Comparison of ENCODE assay signal across 15 cellular contexts in genomic region chr2:237097911-237098702, GRCh38. TPM values are rescaled to one million over a fixed set of nuclear protein-coding genes. Genes with fewer than 3 reads are reported as not detected.
DNase-seq lines count a peak whose midpoint lies in the region; ATAC-seq, FAIRE-seq and TF ChIP-seq lines count a peak whose summit lies in the region.
"Had no signal": no experiment of that assay in that cellular context is flagged by ENCODE, and none has a peak within 500 bp of the region (broad histone marks: within the 10 kb centered on the region; RNA-seq: fewer than 3 reads in every experiment).

No MANE protein-coding gene starts in this region.

- dilution Hi-C loops in endothelial cell of umbilical vein (cut with MboI; ENCODE audit: extremely low pct_ligation_motif_present, low sequenced_read_pairs), result no loop called here

- H3K9me3 ChIP-seq in Caco-2, result no peaks in the 10 kb centered on the region
- H3K9me3 ChIP-seq in MG63, result no peaks in the 10 kb centered on the region; the same call in 1 of the 2 replicates
- H3K9me3 ChIP-seq in endothelial cell of umbilical vein (replicated peaks; ENCODE audit: control insufficient read depth, insufficient read depth, low read length), result no peaks in the 10 kb centered on the region
- H3K9me3 ChIP-seq: thyroid gland had no signal

- H3K27me3 Mint-ChIP-seq in Caco-2 (ENCODE audit: insufficient read depth, unreplicated experiment) (no peaks in the 10 kb centered on the region), osteocyte (ENCODE audit: unreplicated experiment) (no peaks in the 10 kb centered on the region), natural killer cell (ENCODE audit: low read depth in 2 of 2) (no peaks in the 10 kb centered on the region)
- H3K27me3 Mint-ChIP-seq: activated CD8-positive, alpha-beta memory T cell treated with anti-CD3 and anti-CD28 coated beads, Interleukin-2, amount 10 ng/mL, durations not matched to agents 7 days and 5 days; natural killer cell treated with Interleukin-12 subunit alpha and Interleukin-12 subunit beta and Interleukin-15 and Interleukin-18, amount 100 ng/mL, for 72 hours had no signal

- H3K9me1 ChIP-seq in endothelial cell of umbilical vein (replicated peaks; ENCODE audit: control insufficient read depth, extremely low read depth, insufficient read depth, low read length), result no peaks in the 10 kb centered on the region

- intact Hi-C loops in Caco-2 (cut with micrococcal nuclease; ENCODE audit: unreplicated experiment), result no loop called here
- intact Hi-C loops in endothelial cell of umbilical vein (cut with micrococcal nuclease), result loop anchor here (2.0 to 10.0 kb wide), 2 partner anchors 577 to 647 kb away; no protein-coding TSS in a partner anchor
- intact Hi-C loops in natural killer cell (cut with micrococcal nuclease), result no loop called here

- H3K27me3 ChIP-seq in Caco-2 (replicated peaks; ENCODE audit: control insufficient read depth, insufficient read depth, low read length) (no peaks in the 10 kb centered on the region), MG63 (no peaks in the 10 kb centered on the region), endothelial cell of umbilical vein (ENCODE audit: control insufficient read depth in 2 of 2, insufficient read depth in 2 of 2, low read length in 2 of 2) (no peaks in the 10 kb centered on the region)
- H3K27me3 ChIP-seq: thyroid gland had no signal

- H3K27ac Mint-ChIP-seq in Caco-2 (ENCODE audit: unreplicated experiment), result no peak overlapping the region
- H3K27ac Mint-ChIP-seq in osteocyte (ENCODE audit: unreplicated experiment), result peak overlapping the region; percentile 92
- no peak overlapping the region for H3K27ac Mint-ChIP-seq in natural killer cell
- H3K27ac Mint-ChIP-seq: activated CD8-positive, alpha-beta memory T cell treated with anti-CD3 and anti-CD28 coated beads, Interleukin-2, amount 10 ng/mL, durations not matched to agents 7 days and 5 days; natural killer cell treated with Interleukin-12 subunit alpha and Interleukin-12 subunit beta and Interleukin-15 and Interleukin-18, amount 100 ng/mL, for 72 hours had no signal

- FAIRE-seq in endothelial cell of umbilical vein (lab: Jason Lieb, UNC), result peak; percentile 87

- H3K36me3 Mint-ChIP-seq in Caco-2 (ENCODE audit: insufficient read depth, unreplicated experiment) (peaks cover 28% of the 10 kb centered on the region), osteocyte (ENCODE audit: unreplicated experiment) (peaks cover 65% of the 10 kb centered on the region), natural killer cell (peaks cover 21% of the 10 kb centered on the region)

- CTCF ChIA-PET in Caco-2 (lab: Charles Lee) (no interaction called here), endothelial cell of umbilical vein (lab: Charles Lee) (interaction anchor here (0.8 to 4.0 kb wide), 4 partner anchors 23 to 475 kb away, joined by 3 to 40 read pairs (median 5); no protein-coding TSS in a partner anchor)

- no peaks in the 10 kb centered on the region for H3K36me3 ChIP-seq in Caco-2 (ENCODE audit: control insufficient read depth, insufficient read depth, low read length)
- H3K36me3 ChIP-seq in MG63, result peaks cover 83% of the 10 kb centered on the region
- H3K36me3 ChIP-seq in endothelial cell of umbilical vein (ENCODE audit: control insufficient read depth in 2 of 2, extremely low read depth in 1 of 2, insufficient read depth in 2 of 2, low read length in 2 of 2), result peaks cover 9 to 11% of the 10 kb centered on the region in 2 experiments

- H3K9ac ChIP-seq in endothelial cell of umbilical vein (replicated peaks; ENCODE audit: extremely low read depth, insufficient read depth, low read length), result peak overlapping the region; percentile 50

- no peak overlapping the region for H2AFZ ChIP-seq in endothelial cell of umbilical vein (ENCODE audit: low read depth, low read length)

- H3K4me3 Mint-ChIP-seq in Caco-2 (ENCODE audit: unreplicated experiment), result no peak overlapping the region
- H3K4me3 Mint-ChIP-seq in osteocyte (ENCODE audit: unreplicated experiment), result no peak overlapping the region
- H3K4me3 Mint-ChIP-seq in natural killer cell, result no peak overlapping the region
- H3K4me3 Mint-ChIP-seq: activated CD8-positive, alpha-beta memory T cell treated with anti-CD3 and anti-CD28 coated beads, Interleukin-2, amount 10 ng/mL, durations not matched to agents 7 days and 5 days; natural killer cell treated with Interleukin-12 subunit alpha and Interleukin-12 subunit beta and Interleukin-15 and Interleukin-18, amount 100 ng/mL, for 72 hours had no signal

- H3K9me3 Mint-ChIP-seq in Caco-2 (ENCODE audit: unreplicated experiment), result no peaks in the 10 kb centered on the region
- H3K9me3 Mint-ChIP-seq in osteocyte (ENCODE audit: unreplicated experiment), result peaks cover 11% of the 10 kb centered on the region
- H3K9me3 Mint-ChIP-seq in natural killer cell, result no peaks in the 10 kb centered on the region
- H3K9me3 Mint-ChIP-seq: natural killer cell treated with Interleukin-12 subunit alpha and Interleukin-12 subunit beta and Interleukin-15 and Interleukin-18, amount 100 ng/mL, for 72 hours had no signal

- H3K4me1 ChIP-seq in Caco-2 (no peaks in the 10 kb centered on the region), endothelial cell of umbilical vein (ENCODE audit: control insufficient read depth, extremely low read depth, insufficient read depth, low read length) (peaks cover 50% of the 10 kb centered on the region)
- H3K4me1 ChIP-seq: thyroid gland had no signal

- peak overlapping the region; percentile 65 for H3K4me2 ChIP-seq in endothelial cell of umbilical vein (ENCODE audit: insufficient read depth, low read length)

- no peaks in the 10 kb centered on the region for H3K4me1 Mint-ChIP-seq in Caco-2 (ENCODE audit: low read depth, unreplicated experiment)
- H3K4me1 Mint-ChIP-seq in osteocyte (ENCODE audit: unreplicated experiment), result peaks cover 52% of the 10 kb centered on the region
- H3K4me1 Mint-ChIP-seq in natural killer cell, result no peaks in the 10 kb centered on the region
- H3K4me1 Mint-ChIP-seq: activated CD8-positive, alpha-beta memory T cell treated with anti-CD3 and anti-CD28 coated beads, Interleukin-2, amount 10 ng/mL, durations not matched to agents 7 days and 5 days had no signal

- peak overlapping the region; percentile 93 for H3K27ac ChIP-seq in endothelial cell of umbilical vein (ENCODE audit: insufficient read depth, low read depth, low read length)
- H3K27ac ChIP-seq: thyroid gland had no signal

- DNase-seq in Caco-2 (no peak), MG63 (peak; percentile 41), endothelial cell of umbilical vein (ENCODE audit: low read depth, low spot score) (peak; percentile 88), osteocyte (ENCODE audit: extremely low spot score, unreplicated experiment) (no peak), NCI-H2196 treated with DMSO at 0.1 percent for 48 hours (lab: John Stamatoyannopoulos, UW; ENCODE audit: unreplicated experiment) (no peak), natural killer cell (no peak)
- DNase-seq in stimulated activated naive CD4-positive, alpha-beta T cell treated with Interleukin-2 at 50 U/mL for 16 hours (lab: John Stamatoyannopoulos, UW), result no peak
- DNase-seq: activated CD8-positive, alpha-beta memory T cell treated with anti-CD3 and anti-CD28 coated beads, Interleukin-2, amount 10 ng/mL, durations not matched to agents 7 days and 5 days; central memory CD4-positive, alpha-beta T cell; Kasumi-1; NCI-H526; stimulated activated CD4-positive, alpha-beta T cell treated with anti-CD3 and anti-CD28 coated beads, Interleukin-4, amount 100 ng/mL, for 1 hour; thyroid gland had no signal

- no peak for TF ChIP-seq POLR2A in endothelial cell of umbilical vein (IDR thresholded peaks at IDR 0.05; ENCODE audit: low read depth, low read length)

- BruUV-seq in Caco-2 (replicated peaks; lab: Mats Ljungman, UMichigan) (TSS peak; percentile 31), endothelial cell of umbilical vein (replicated peaks; lab: Mats Ljungman, UMichigan) (no TSS peak)

- TF ChIP-seq CTCF in Caco-2 (IDR thresholded peaks at IDR 0.05; ENCODE audit: insufficient read depth in 1 of 2, low read depth in 1 of 2, low read length in 1 of 2, severe bottlenecking in 1 of 2, unreplicated experiment in 1 of 2) (no peak), endothelial cell of umbilical vein (IDR thresholded peaks at IDR 0.05; ENCODE audit: extremely low read depth in 1 of 2, insufficient read depth in 1 of 2, low read depth in 1 of 2, low read length in 2 of 2) (no peak), osteocyte (IDR thresholded peaks at IDR 0.05) (no peak), natural killer cell (IDR thresholded peaks at IDR 0.05) (no peak)

- no peaks in the 10 kb centered on the region for H4K20me1 ChIP-seq in endothelial cell of umbilical vein (replicated peaks; ENCODE audit: control insufficient read depth, extremely low read depth, insufficient read depth, low read length)

- H3K79me2 ChIP-seq in endothelial cell of umbilical vein (ENCODE audit: control insufficient read depth, insufficient read depth, low read length), result peaks cover 16% of the 10 kb centered on the region

- POLR2A ChIA-PET in Caco-2 (lab: Charles Lee) (no interaction called here), endothelial cell of umbilical vein (lab: Charles Lee) (interaction anchor here (0.6 kb wide), 1 partner anchor 10 kb away, joined by 3 read pairs; no protein-coding TSS in a partner anchor)

- H3K4me3 ChIP-seq in Caco-2 (ENCODE audit: low read depth, low read length), result no peak overlapping the region
- H3K4me3 ChIP-seq in MG63, result no peak overlapping the region
- no peak overlapping the region for H3K4me3 ChIP-seq in endothelial cell of umbilical vein (replicated peaks in 1 of 3; ENCODE audit: insufficient read depth in 1 of 3, low read depth in 1 of 3, low read length in 3 of 3)
- H3K4me3 ChIP-seq: thyroid gland had no signal

- ATAC-seq in GM21360 (IDR thresholded peaks at IDR 0.05; ENCODE audit: unreplicated experiment) (no peak), natural killer cell (no peak)
- ATAC-seq: activated CD8-positive, alpha-beta memory T cell treated with anti-CD3 and anti-CD28 coated beads, Interleukin-2, amount 10 ng/mL, durations not matched to agents 7 days and 5 days; natural killer cell treated with Interleukin-12 subunit alpha and Interleukin-12 subunit beta and Interleukin-15 and Interleukin-18, amount 100 ng/mL, for 72 hours had no signal

TF ChIP-seq in endothelial cell of umbilical vein, 7 proteins besides CTCF, POLR2A, EP300 and RAD21 (continues in another document):
- no peak for TF ChIP-seq MYC (IDR thresholded peaks at IDR 0.05; ENCODE audit: low read depth, low read length)

RNA-seq across cellular contexts. Expression of gene COPS8, which starts 12.4 kb away (rescaled TPM):
- 30.2 and 32.6 TPM in 2 replicates for total RNA-seq in Caco-2 (2022)
- total RNA-seq in MG63 (2014; rRNA removed; shearing (Covaris generic); ENCODE audit: low replicate concordance), result 99.7 and 111 TPM in 2 replicates
- total RNA-seq in endothelial cell of umbilical vein, result 71.4 and 80.7 TPM in 2 replicates
- polyA plus RNA-seq in endothelial cell of umbilical vein, result 59.5 and 73.6 TPM in 2 replicates
- 71.1 and 74.6 TPM in 2 replicates for polyA plus RNA-seq in endothelial cell of umbilical vein (2011; cell fraction: cytosol; rRNA removed)
- polyA plus RNA-seq in endothelial cell of umbilical vein (2011; cell fraction: nucleus; rRNA removed), result 52.2 and 68.1 TPM in 2 replicates
- 73.1 and 81.2 TPM in 2 replicates for polyA plus RNA-seq in endothelial cell of umbilical vein (2012)
- polyA minus RNA-seq in endothelial cell of umbilical vein, result 29.7 and 32.0 TPM in 2 replicates
- polyA minus RNA-seq in endothelial cell of umbilical vein (2011; cell fraction: cytosol; rRNA and poly(A)+ RNA removed), result 22.6 TPM
- 25.5 and 52.7 TPM in 2 replicates for polyA minus RNA-seq in endothelial cell of umbilical vein (2011; cell fraction: nucleus; rRNA and poly(A)+ RNA removed)
- total RNA-seq in osteocyte, result 104 and 107 TPM in 2 replicates
- 10 to 100 TPM; 51.8 to 57.9 (median 53.9) TPM for total RNA-seq in natural killer cell

Comparison
In these comparisons a context has a peak if more than half of its experiments do, and no peak if none do; other contexts are left out.
1. DNase-seq: peak in MG63 (single experiment) and endothelial cell of umbilical vein (single experiment); none in Caco-2 (0 of 2), osteocyte (single experiment), NCI-H2196 treated with DMSO at 0.1 percent for 48 hours (single experiment), stimulated activated naive CD4-positive, alpha-beta T cell treated with Interleukin-2 at 50 U/mL for 16 hours (single experiment) and natural killer cell (single experiment).